ENCODE assay signal across 21 cellular contexts in the genomic region with DNA sequence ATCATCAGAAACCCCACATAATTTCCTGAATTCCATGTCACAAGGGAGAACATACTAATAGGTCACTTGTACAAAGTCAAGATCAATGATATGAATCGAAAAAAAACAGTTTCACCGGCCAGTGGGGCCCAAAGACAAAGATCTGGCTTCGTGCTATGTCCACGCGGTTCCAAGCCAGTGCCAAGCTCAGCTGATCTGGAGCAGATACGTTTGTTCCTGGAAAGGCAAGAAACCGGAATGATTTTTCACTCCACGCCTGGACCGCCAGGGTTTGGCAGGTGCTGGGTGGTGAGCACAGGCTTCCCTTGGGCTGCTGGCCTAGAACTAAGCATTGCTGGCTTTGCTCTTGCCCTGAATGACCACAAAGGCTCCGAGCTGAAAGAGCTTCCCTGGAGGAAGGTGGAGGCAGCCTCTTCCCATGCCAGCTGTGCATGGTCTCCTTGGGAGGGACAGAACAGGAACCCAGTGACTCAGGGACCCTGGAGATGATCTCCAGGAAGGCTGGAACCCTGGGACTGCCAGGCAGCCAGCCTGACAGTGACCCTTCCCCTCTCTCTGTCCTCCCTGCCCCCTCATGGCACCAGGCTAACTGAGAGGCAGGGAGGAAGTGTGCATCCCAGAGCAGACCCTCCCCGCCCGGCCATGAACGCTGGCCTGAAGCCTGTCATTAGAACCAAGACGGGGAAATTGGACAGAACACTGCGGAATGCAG. TPM values are rescaled to one million over a fixed set of nuclear protein-coding genes. Genes with fewer than 3 reads are reported as not detected.
"Had no signal": no experiment of that assay in that cellular context is flagged by ENCODE, and none has a peak within 500 bp of the region (broad histone marks: within the 10 kb centered on the region; RNA-seq: fewer than 3 reads in every experiment).

No MANE protein-coding gene starts in this region.

- H3K9me3 Mint-ChIP-seq: activated CD4-positive, alpha-beta memory T cell treated with anti-CD3 and anti-CD28 coated beads, Interleukin-2, amount 10 ng/mL, durations not matched to agents 7 days and 5 days had no signal

- H3K27ac ChIP-seq: brain microvascular endothelial cell, esophagus muscularis mucosa, left lung, skin epidermis, tibial nerve had no signal

- H3K27ac Mint-ChIP-seq: activated B cell treated with CpG ODN at 0.5 μM for 24 hours; activated CD4-positive, alpha-beta memory T cell treated with anti-CD3 and anti-CD28 coated beads, Interleukin-2, amount 10 ng/mL, durations not matched to agents 7 days and 5 days; activated CD8-positive, alpha-beta memory T cell treated with anti-CD3 and anti-CD28 coated beads, Interleukin-2, amount 10 ng/mL, durations not matched to agents 7 days and 5 days; activated T-helper 17 cell treated with anti-CD3 and anti-CD28 coated beads, Interleukin-2, amount 50 U/mL, for 72 hours; naive thymus-derived CD8-positive, alpha-beta T cell had no signal

- H3K9me3 ChIP-seq: esophagus muscularis mucosa had no signal

- ATAC-seq: activated CD8-positive, alpha-beta memory T cell treated with anti-CD3 and anti-CD28 coated beads, Interleukin-2, amount 10 ng/mL, durations not matched to agents 7 days and 5 days; activated T-helper 17 cell treated with anti-CD3 and anti-CD28 coated beads, Interleukin-2, amount 50 U/mL, for 72 hours; left lung; naive thymus-derived CD8-positive, alpha-beta T cell; stimulated activated naive CD8-positive, alpha-beta T cell treated with anti-CD3 and anti-CD28 coated beads, Interleukin-15, Interleukin-2, amounts not matched to agents 100 U/mL and 50 U/mL, for 24 hours had no signal

- H3K27me3 ChIP-seq: brain microvascular endothelial cell, left lung, tibial nerve had no signal

- H3K4me1 Mint-ChIP-seq: activated CD4-positive, alpha-beta memory T cell treated with anti-CD3 and anti-CD28 coated beads, Interleukin-2, amount 10 ng/mL, durations not matched to agents 7 days and 5 days; activated CD8-positive, alpha-beta memory T cell treated with anti-CD3 and anti-CD28 coated beads, Interleukin-2, amount 10 ng/mL, durations not matched to agents 7 days and 5 days; activated T-helper 17 cell treated with anti-CD3 and anti-CD28 coated beads, Interleukin-2, amount 50 U/mL, for 72 hours; naive thymus-derived CD8-positive, alpha-beta T cell had no signal

- H3K36me3 Mint-ChIP-seq: activated CD8-positive, alpha-beta memory T cell treated with anti-CD3 and anti-CD28 coated beads, Interleukin-2, amount 10 ng/mL, durations not matched to agents 7 days and 5 days had no signal

- H3K36me3 ChIP-seq: brain microvascular endothelial cell, esophagus muscularis mucosa, left lung, tibial nerve had no signal

- H3K4me3 ChIP-seq: esophagus muscularis mucosa, left lung, skin epidermis, tibial nerve had no signal

- DNase-seq: activated B cell treated with CpG ODN at 0.5 μM for 24 hours; activated CD4-positive, alpha-beta memory T cell treated with anti-CD3 and anti-CD28 coated beads, Interleukin-2, amount 10 ng/mL, durations not matched to agents 7 days and 5 days; activated CD4-positive, alpha-beta T cell treated with anti-CD3 and anti-CD28 coated beads for 4 hours; activated CD8-positive, alpha-beta memory T cell treated with anti-CD3 and anti-CD28 coated beads, Interleukin-2, amount 10 ng/mL, durations not matched to agents 7 days and 5 days; activated naive CD4-positive, alpha-beta T cell treated with Interleukin-2 at 50 U/mL for 16 hours; activated T-cell treated with anti-CD3 and anti-CD28 coated beads, Interleukin-2, amount 50 U/mL, for 1 hour; brain microvascular endothelial cell; effector CD4-positive, alpha-beta T cell; left lung; mesendoderm; naive thymus-derived CD8-positive, alpha-beta T cell; SHP77; stimulated activated naive CD8-positive, alpha-beta T cell treated with anti-CD3 and anti-CD28 coated beads, Interleukin-15, Interleukin-2, amounts not matched to agents 100 U/mL and 50 U/mL, for 24 hours; T-helper 1 cell; T-helper 9 cell had no signal

- H3K4me1 ChIP-seq: left lung had no signal

- H3K4me3 Mint-ChIP-seq: activated B cell treated with CpG ODN at 0.5 μM for 24 hours; activated CD4-positive, alpha-beta memory T cell treated with anti-CD3 and anti-CD28 coated beads, Interleukin-2, amount 10 ng/mL, durations not matched to agents 7 days and 5 days; activated CD8-positive, alpha-beta memory T cell treated with anti-CD3 and anti-CD28 coated beads, Interleukin-2, amount 10 ng/mL, durations not matched to agents 7 days and 5 days; activated T-helper 17 cell treated with anti-CD3 and anti-CD28 coated beads, Interleukin-2, amount 50 U/mL, for 72 hours; naive thymus-derived CD8-positive, alpha-beta T cell had no signal

RNA-seq across cellular contexts. Expression of gene TRPM1, which starts 40.9 kb away (rescaled TPM):
- total RNA-seq: activated B cell treated with CpG ODN at 0.5 μM for 24 hours; activated CD4-positive, alpha-beta memory T cell treated with anti-CD3 and anti-CD28 coated beads, Interleukin-2, amount 10 ng/mL, durations not matched to agents 7 days and 5 days; activated T-helper 17 cell treated with anti-CD3 and anti-CD28 coated beads, Interleukin-2, amount 50 U/mL, for 72 hours; cerebellum; esophagus muscularis mucosa; left lung; naive thymus-derived CD8-positive, alpha-beta T cell; posterior vena cava; tibial nerve had no signal
- polyA plus RNA-seq: naive thymus-derived CD8-positive, alpha-beta T cell had no signal
